ENCODE assay signal across 22 cellular contexts in the genomic region with DNA sequence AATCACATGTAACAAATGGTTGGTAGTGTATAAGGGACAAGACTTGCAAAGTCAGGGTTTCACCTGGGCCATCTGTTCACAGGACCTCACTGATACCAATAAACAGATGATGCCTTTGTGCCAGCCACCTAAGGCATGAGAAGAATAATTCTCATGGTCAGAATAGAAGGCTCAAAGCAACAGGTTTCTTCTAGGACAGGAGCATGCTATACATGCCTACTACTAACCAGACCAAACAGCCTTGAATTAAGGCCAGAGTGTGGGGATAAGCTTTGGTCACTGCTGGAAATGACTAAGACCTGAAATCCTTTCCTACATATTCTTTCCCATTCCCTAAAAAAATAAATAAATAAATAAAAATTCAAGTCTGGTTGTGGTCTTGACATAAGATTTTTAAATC.
"Had no signal": no experiment of that assay in that cellular context is flagged by ENCODE, and none has a peak within 500 bp of the region (broad histone marks: within the 10 kb centered on the region; RNA-seq: fewer than 3 reads in every experiment).

No MANE protein-coding gene starts in this region.

- H3K9me3 Mint-ChIP-seq: IgD-negative memory B cell had no signal

- H3K27me3 ChIP-seq: Peyer's patch, SJCRH30 had no signal

- H3K27me3 Mint-ChIP-seq: IgD-negative memory B cell had no signal

- H3K9me3 ChIP-seq: Peyer's patch, SJCRH30 had no signal

- H3K27ac Mint-ChIP-seq: IgD-negative memory B cell had no signal

- ATAC-seq: K562, Right ventricle myocardium inferior, SK-N-SH treated with all-trans-retinoic acid at 6 μM for 48 hours had no signal

- DNase-seq: Kasumi-1; MV-4-11; NCI-H1048; NCI-H1105; NCI-H1436 treated with DMSO at 0.1 percent for 48 hours; NCI-H187 treated with DMSO at 0.1 percent for 48 hours; NCI-H2029 treated with DMSO at 0.1 percent for 48 hours; NCI-H446 treated with DMSO at 0.1 percent for 48 hours; NCI-H510A treated with DMSO at 0.1 percent for 48 hours; NCI-H526; NCI-H82; NK-92 treated with Interleukin-12 subunit alpha and Interleukin-12 subunit beta, amount 100 ng/mL, for 24 hours; OCI-M1; PC-9; Peyer's patch; SHP77 treated with DMSO at 0.1 percent for 48 hours; SJCRH30 had no signal

- H3K4me3 Mint-ChIP-seq: IgD-negative memory B cell had no signal

- H3K4me3 ChIP-seq: K562, PC-9, Peyer's patch, SJCRH30 had no signal

- H3K4me1 ChIP-seq: Peyer's patch, SJCRH30 had no signal

- H3K27ac ChIP-seq: KMS-11, PC-9, Peyer's patch, SJCRH30 had no signal

- H3K9ac ChIP-seq: KMS-11 had no signal
